ENCODE assay signal across 1 cellular context in the genomic region with DNA sequence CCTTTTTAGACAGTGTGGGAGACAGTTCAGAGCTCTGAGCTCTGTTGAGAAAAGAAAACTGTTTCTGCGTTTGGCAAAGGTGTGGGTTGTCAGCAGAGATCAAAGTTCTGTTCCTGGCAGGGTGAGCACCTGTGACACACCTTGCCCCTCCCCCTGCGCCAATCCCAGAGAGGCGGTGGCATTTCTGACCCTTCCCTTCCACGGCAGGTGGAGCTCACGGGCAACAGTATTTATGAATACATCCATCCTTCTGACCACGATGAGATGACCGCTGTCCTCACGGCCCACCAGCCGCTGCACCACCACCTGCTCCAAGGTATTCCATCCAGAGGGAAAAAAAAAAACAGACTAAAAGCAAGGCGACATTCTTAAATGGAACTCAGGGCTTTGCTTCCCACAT.
TF ChIP-seq lines count a peak whose summit lies in the region.

No MANE protein-coding gene starts in this region.

TF ChIP-seq in WTC11, 78 proteins besides CTCF, POLR2A, EP300 and RAD21 (continued from another document):
- TF ChIP-seq, protein P1, sequence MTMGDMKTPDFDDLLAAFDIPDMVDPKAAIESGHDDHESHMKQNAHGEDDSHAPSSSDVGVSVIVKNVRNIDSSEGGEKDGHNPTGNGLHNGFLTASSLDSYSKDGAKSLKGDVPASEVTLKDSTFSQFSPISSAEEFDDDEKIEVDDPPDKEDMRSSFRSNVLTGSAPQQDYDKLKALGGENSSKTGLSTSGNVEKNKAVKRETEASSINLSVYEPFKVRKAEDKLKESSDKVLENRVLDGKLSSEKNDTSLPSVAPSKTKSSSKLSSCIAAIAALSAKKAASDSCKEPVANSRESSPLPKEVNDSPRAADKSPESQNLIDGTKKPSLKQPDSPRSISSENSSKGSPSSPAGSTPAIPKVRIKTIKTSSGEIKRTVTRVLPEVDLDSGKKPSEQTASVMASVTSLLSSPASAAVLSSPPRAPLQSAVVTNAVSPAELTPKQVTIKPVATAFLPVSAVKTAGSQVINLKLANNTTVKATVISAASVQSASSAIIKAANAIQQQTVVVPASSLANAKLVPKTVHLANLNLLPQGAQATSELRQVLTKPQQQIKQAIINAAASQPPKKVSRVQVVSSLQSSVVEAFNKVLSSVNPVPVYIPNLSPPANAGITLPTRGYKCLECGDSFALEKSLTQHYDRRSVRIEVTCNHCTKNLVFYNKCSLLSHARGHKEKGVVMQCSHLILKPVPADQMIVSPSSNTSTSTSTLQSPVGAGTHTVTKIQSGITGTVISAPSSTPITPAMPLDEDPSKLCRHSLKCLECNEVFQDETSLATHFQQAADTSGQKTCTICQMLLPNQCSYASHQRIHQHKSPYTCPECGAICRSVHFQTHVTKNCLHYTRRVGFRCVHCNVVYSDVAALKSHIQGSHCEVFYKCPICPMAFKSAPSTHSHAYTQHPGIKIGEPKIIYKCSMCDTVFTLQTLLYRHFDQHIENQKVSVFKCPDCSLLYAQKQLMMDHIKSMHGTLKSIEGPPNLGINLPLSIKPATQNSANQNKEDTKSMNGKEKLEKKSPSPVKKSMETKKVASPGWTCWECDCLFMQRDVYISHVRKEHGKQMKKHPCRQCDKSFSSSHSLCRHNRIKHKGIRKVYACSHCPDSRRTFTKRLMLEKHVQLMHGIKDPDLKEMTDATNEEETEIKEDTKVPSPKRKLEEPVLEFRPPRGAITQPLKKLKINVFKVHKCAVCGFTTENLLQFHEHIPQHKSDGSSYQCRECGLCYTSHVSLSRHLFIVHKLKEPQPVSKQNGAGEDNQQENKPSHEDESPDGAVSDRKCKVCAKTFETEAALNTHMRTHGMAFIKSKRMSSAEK (CRISPR knock-in tag; IDR thresholded peaks at IDR 0.05; ENCODE audit: borderline replicate concordance): no peak
- TF ChIP-seq, protein P2, sequence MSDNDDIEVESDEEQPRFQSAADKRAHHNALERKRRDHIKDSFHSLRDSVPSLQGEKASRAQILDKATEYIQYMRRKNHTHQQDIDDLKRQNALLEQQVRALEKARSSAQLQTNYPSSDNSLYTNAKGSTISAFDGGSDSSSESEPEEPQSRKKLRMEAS (CRISPR knock-in tag; IDR thresholded peaks at IDR 0.05): no peak
- TF ChIP-seq, protein P3, sequence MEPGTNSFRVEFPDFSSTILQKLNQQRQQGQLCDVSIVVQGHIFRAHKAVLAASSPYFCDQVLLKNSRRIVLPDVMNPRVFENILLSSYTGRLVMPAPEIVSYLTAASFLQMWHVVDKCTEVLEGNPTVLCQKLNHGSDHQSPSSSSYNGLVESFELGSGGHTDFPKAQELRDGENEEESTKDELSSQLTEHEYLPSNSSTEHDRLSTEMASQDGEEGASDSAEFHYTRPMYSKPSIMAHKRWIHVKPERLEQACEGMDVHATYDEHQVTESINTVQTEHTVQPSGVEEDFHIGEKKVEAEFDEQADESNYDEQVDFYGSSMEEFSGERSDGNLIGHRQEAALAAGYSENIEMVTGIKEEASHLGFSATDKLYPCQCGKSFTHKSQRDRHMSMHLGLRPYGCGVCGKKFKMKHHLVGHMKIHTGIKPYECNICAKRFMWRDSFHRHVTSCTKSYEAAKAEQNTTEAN (CRISPR knock-in tag; IDR thresholded peaks at IDR 0.05): no peak
- TF ChIP-seq NFE2L1 (CRISPR knock-in tag; IDR thresholded peaks at IDR 0.05): no peak
- TF ChIP-seq ZNF423 (CRISPR knock-in tag; IDR thresholded peaks at IDR 0.05): no peak
- TF ChIP-seq HMGA2 (CRISPR knock-in tag; IDR thresholded peaks at IDR 0.05): no peak
- no peak for TF ChIP-seq GRHL2 (CRISPR knock-in tag; IDR thresholded peaks at IDR 0.05; ENCODE audit: insufficient replicate concordance, severe bottlenecking)
- TF ChIP-seq RORB (CRISPR knock-in tag; IDR thresholded peaks at IDR 0.05): no peak
- TF ChIP-seq, protein P4, sequence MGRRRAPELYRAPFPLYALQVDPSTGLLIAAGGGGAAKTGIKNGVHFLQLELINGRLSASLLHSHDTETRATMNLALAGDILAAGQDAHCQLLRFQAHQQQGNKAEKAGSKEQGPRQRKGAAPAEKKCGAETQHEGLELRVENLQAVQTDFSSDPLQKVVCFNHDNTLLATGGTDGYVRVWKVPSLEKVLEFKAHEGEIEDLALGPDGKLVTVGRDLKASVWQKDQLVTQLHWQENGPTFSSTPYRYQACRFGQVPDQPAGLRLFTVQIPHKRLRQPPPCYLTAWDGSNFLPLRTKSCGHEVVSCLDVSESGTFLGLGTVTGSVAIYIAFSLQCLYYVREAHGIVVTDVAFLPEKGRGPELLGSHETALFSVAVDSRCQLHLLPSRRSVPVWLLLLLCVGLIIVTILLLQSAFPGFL (CRISPR knock-in tag; IDR thresholded peaks at IDR 0.05; ENCODE audit: borderline replicate concordance): no peak
- TF ChIP-seq TP53 (CRISPR knock-in tag; IDR thresholded peaks at IDR 0.05): no peak
